ENCODE assay signal across 8 cellular contexts in the genomic region with DNA sequence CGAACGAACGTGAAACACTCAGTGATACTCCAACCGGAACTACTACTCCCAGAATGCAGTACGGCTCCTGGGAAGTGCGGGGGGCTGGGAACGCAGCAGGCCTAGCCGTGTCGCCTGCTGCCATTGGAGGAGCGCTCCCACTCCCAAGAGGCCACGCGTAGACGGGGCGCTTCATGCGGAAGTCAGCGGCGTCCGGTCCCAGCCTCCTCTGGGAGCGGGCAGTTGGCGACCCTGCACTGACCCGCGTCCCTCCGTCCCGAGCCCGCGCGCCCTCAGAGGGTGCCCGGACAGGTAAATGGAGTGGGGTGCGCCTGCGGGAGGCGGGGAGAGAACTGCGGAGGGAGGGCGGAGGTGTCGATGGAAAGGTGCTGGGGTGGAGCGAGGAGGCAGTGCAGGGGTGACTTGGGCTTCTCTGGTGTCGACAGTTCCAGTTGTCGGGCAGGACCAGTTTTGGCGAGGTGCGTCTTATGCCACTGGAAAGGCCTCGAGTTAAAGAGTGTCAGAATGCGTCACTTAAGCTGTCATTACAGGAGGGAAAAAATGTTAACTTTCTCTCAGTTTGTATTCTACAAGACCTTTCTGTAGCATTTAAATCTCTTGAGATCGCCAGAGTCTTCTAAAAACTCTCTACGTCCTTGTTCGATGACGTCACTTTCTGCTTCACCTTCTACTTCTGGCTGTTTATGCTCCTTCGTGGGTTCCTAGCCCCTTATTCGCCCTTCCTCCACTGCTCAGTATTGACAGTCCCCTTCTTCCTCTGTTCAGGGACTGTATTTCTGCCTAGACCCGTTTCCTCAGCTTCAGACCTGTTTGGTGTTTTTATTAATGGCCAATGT. TPM values are rescaled to one million over a fixed set of nuclear protein-coding genes. Genes with fewer than 3 reads are reported as not detected.
DNase-seq lines count a peak whose midpoint lies in the region; ATAC-seq, FAIRE-seq and TF ChIP-seq lines count a peak whose summit lies in the region.

A gene with protein sequence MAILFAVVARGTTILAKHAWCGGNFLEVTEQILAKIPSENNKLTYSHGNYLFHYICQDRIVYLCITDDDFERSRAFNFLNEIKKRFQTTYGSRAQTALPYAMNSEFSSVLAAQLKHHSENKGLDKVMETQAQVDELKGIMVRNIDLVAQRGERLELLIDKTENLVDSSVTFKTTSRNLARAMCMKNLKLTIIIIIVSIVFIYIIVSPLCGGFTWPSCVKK (plus strand): TSS at position 188 of the 836 bp plus-strand sequence. CDS start 8,122 bp downstream, outside the sequence.

- no peaks in the 10 kb centered on the region for H3K9me2 ChIP-seq in OCI-LY1 (ENCODE audit: low read depth, low read length)

- H3K4me3 Mint-ChIP-seq in endothelial cell (ENCODE audit: unreplicated experiment), result peak within 1 kb of the TSS; percentile 82

- peak; percentile 85 for ATAC-seq in GM21447 (IDR thresholded peaks at IDR 0.05; ENCODE audit: unreplicated experiment)

- H3K4me1 ChIP-seq in HUES6 (ENCODE audit: control insufficient read depth, insufficient read depth, low read length), result no peaks in the 10 kb centered on the region
- peaks cover 16% of the 10 kb centered on the region for H3K4me1 ChIP-seq in OCI-LY1 (ENCODE audit: insufficient read depth, low read length, severe bottlenecking)
- H3K4me1 ChIP-seq in mononuclear cell (ENCODE audit: insufficient read depth, low read length), result peaks cover 6% of the 10 kb centered on the region

- no peaks in the 10 kb centered on the region for H3F3A ChIP-seq in OCI-LY1 (ENCODE audit: insufficient read depth, low read length)

- no peak for TF ChIP-seq CTCF in D721Med (IDR thresholded peaks at IDR 0.05; ENCODE audit: insufficient read depth, missing control alignments)
- no peak for TF ChIP-seq CTCF in OCI-LY1 (IDR thresholded peaks at IDR 0.05; ENCODE audit: low read length)
- TF ChIP-seq CTCF in endothelial cell (IDR thresholded peaks at IDR 0.05; ENCODE audit: unreplicated experiment), result no peak

- H3K9me3 Mint-ChIP-seq in endothelial cell (ENCODE audit: unreplicated experiment), result peaks cover 23% of the 10 kb centered on the region

- H3K79me2 ChIP-seq in OCI-LY1 (ENCODE audit: insufficient read depth, low read length), result peaks cover 12% of the 10 kb centered on the region

- peak within 1 kb of the TSS; percentile 82; the same call in 1 of the 2 replicates for H2AFZ ChIP-seq in OCI-LY1 (ENCODE audit: low read length)

- no peak for FAIRE-seq in D721Med (lab: Jason Lieb, UNC)

- H4K20me1 ChIP-seq in OCI-LY1 (ENCODE audit: insufficient read depth, low read length), result no peaks in the 10 kb centered on the region

- peaks cover 3% of the 10 kb centered on the region for H3K4me1 Mint-ChIP-seq in endothelial cell (ENCODE audit: unreplicated experiment)

- peaks cover 14% of the 10 kb centered on the region for H3K36me3 Mint-ChIP-seq in endothelial cell (ENCODE audit: low read depth, unreplicated experiment)

- peaks cover 9% of the 10 kb centered on the region for H3K27me3 Mint-ChIP-seq in endothelial cell (ENCODE audit: unreplicated experiment)

- H3K4me3 ChIP-seq in HUES6 (ENCODE audit: low read depth, low read length) (peak within 1 kb of the TSS; percentile 92), OCI-LY1 (ENCODE audit: low read depth, low read length, poor library complexity, severe bottlenecking) (peak within 1 kb of the TSS; percentile 85), mononuclear cell (ENCODE audit: low read length) (peak within 1 kb of the TSS; percentile 59)

- H3K27ac Mint-ChIP-seq in endothelial cell (ENCODE audit: unreplicated experiment), result peak within 1 kb of the TSS; percentile 88

- H3K27me3 ChIP-seq in HUES6 (ENCODE audit: control insufficient read depth, insufficient read depth, low read length) (no peaks in the 10 kb centered on the region; the same call in 1 of the 2 replicates), OCI-LY1 (ENCODE audit: insufficient read depth, low read length) (no peaks in the 10 kb centered on the region), mononuclear cell (ENCODE audit: insufficient read depth, low read length) (no peaks in the 10 kb centered on the region)

- DNase-seq in D721Med (ENCODE audit: insufficient read length, low spot score) (peak; percentile 21), endothelial cell (ENCODE audit: low spot score) (peak; percentile 76)
- peak; percentile 73 for DNase-seq in activated CD8-positive, alpha-beta memory T cell treated with anti-CD3 and anti-CD28 coated beads, Interleukin-2, amount 50 U/mL, for 4 hours
- DNase-seq in stimulated activated CD8-positive, alpha-beta memory T cell treated with anti-CD3 and anti-CD28 coated beads, Interleukin-2, amount 100 ng/mL, for 48 hours (ENCODE audit: low read depth in 2 of 2), result peak; percentile 59 to 71

- peak within 1 kb of the TSS; percentile 86 for H3K4me2 ChIP-seq in OCI-LY1 (ENCODE audit: low read length)

- H3K36me3 ChIP-seq in HUES6 (ENCODE audit: control insufficient read depth, insufficient read depth, low read length) (no peaks in the 10 kb centered on the region), OCI-LY1 (ENCODE audit: insufficient read depth, low read length) (no peaks in the 10 kb centered on the region)

- H3K9ac ChIP-seq in HUES6 (ENCODE audit: low read length), result peak within 1 kb of the TSS; percentile 66
- H3K9ac ChIP-seq in OCI-LY1 (ENCODE audit: low read length), result peak within 1 kb of the TSS; percentile 73

- peaks cover 5% of the 10 kb centered on the region; the same call in 1 of the 2 replicates for H3K9me3 ChIP-seq in HUES6 (ENCODE audit: control insufficient read depth, insufficient read depth, low read depth, low read length)
- no peaks in the 10 kb centered on the region for H3K9me3 ChIP-seq in OCI-LY1 (ENCODE audit: low read length)
- H3K9me3 ChIP-seq in mononuclear cell (ENCODE audit: low read depth, low read length), result no peaks in the 10 kb centered on the region

- no peak within 1 kb of the TSS for H3K27ac ChIP-seq in HUES6 (ENCODE audit: low read depth, low read length)
- no peak within 1 kb of the TSS for H3K27ac ChIP-seq in OCI-LY1 (ENCODE audit: low read depth, low read length, poor library complexity, severe bottlenecking)

RNA-seq across cellular contexts. Expression of the gene that starts here (rescaled TPM):
- 29.1 TPM for total RNA-seq in endothelial cell (ENCODE audit: unreplicated experiment)
- 48.6 TPM for total RNA-seq in mononuclear cell

Comparison
In these comparisons a context has a peak if more than half of its experiments do, and no peak if none do; other contexts are left out.
1. DNase-seq: peak in every context shown above with its lines; median percentile 76 in endothelial cell; 73 in activated CD8-positive, alpha-beta memory T cell treated with anti-CD3 and anti-CD28 coated beads, Interleukin-2, amount 50 U/mL, for 4 hours; 65 in stimulated activated CD8-positive, alpha-beta memory T cell treated with anti-CD3 and anti-CD28 coated beads, Interleukin-2, amount 100 ng/mL, for 48 hours; 21 in D721Med.